In genomic region chr10:59895629-59896116, GRCh38 we compare ENCODE assay signal across 1 cellular context.
TF ChIP-seq lines count a peak whose summit lies in the region.

No MANE protein-coding gene starts in this region.

TF ChIP-seq in HepG2, 621 proteins besides CTCF, POLR2A, EP300 and RAD21 (continued from another document and continues in another):
- no peak for TF ChIP-seq ZNF607 (CRISPR knock-in tag; IDR thresholded peaks at IDR 0.05; ENCODE audit: borderline replicate concordance)
- TF ChIP-seq ZNF205 (CRISPR knock-in tag; IDR thresholded peaks at IDR 0.05) = peak; percentile 84; the same call in 1 of the 2 replicates
- TF ChIP-seq ZNF263 (CRISPR knock-in tag; IDR thresholded peaks at IDR 0.05) = no peak
- TF ChIP-seq, protein P1, sequence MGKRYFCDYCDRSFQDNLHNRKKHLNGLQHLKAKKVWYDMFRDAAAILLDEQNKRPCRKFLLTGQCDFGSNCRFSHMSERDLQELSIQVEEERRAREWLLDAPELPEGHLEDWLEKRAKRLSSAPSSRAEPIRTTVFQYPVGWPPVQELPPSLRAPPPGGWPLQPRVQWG (CRISPR knock-in tag; IDR thresholded peaks at IDR 0.05; ENCODE audit: borderline replicate concordance, low read depth) = no peak
- no peak for TF ChIP-seq KAT7 (CRISPR knock-in tag; IDR thresholded peaks at IDR 0.05; ENCODE audit: borderline replicate concordance)
- TF ChIP-seq, protein P2, sequence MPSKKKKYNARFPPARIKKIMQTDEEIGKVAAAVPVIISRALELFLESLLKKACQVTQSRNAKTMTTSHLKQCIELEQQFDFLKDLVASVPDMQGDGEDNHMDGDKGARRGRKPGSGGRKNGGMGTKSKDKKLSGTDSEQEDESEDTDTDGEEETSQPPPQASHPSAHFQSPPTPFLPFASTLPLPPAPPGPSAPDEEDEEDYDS (CRISPR knock-in tag; IDR thresholded peaks at IDR 0.05) = peak; percentile 42; the same call in 1 of the 2 replicates
- TF ChIP-seq GLMP (CRISPR knock-in tag; IDR thresholded peaks at IDR 0.05; ENCODE audit: borderline replicate concordance) = no peak
- peak; percentile 41 for TF ChIP-seq ASH2L (IDR thresholded peaks at IDR 0.05; ENCODE audit: insufficient read length, low read depth, low read length)
- peak; percentile 83 for TF ChIP-seq GATAD2A (CRISPR knock-in tag; IDR thresholded peaks at IDR 0.05)
- TF ChIP-seq, protein P3, sequence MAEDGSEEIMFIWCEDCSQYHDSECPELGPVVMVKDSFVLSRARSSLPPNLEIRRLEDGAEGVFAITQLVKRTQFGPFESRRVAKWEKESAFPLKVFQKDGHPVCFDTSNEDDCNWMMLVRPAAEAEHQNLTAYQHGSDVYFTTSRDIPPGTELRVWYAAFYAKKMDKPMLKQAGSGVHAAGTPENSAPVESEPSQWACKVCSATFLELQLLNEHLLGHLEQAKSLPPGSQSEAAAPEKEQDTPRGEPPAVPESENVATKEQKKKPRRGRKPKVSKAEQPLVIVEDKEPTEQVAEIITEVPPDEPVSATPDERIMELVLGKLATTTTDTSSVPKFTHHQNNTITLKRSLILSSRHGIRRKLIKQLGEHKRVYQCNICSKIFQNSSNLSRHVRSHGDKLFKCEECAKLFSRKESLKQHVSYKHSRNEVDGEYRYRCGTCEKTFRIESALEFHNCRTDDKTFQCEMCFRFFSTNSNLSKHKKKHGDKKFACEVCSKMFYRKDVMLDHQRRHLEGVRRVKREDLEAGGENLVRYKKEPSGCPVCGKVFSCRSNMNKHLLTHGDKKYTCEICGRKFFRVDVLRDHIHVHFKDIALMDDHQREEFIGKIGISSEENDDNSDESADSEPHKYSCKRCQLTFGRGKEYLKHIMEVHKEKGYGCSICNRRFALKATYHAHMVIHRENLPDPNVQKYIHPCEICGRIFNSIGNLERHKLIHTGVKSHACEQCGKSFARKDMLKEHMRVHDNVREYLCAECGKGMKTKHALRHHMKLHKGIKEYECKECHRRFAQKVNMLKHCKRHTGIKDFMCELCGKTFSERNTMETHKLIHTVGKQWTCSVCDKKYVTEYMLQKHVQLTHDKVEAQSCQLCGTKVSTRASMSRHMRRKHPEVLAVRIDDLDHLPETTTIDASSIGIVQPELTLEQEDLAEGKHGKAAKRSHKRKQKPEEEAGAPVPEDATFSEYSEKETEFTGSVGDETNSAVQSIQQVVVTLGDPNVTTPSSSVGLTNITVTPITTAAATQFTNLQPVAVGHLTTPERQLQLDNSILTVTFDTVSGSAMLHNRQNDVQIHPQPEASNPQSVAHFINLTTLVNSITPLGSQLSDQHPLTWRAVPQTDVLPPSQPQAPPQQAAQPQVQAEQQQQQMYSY (CRISPR knock-in tag; IDR thresholded peaks at IDR 0.05) = no peak
- no peak for TF ChIP-seq ZNF776 (CRISPR knock-in tag; IDR thresholded peaks at IDR 0.05)
- 0 out of 2 replicates have a peak, but pooled peaks have one; percentile 22 for TF ChIP-seq CEBPG (CRISPR knock-in tag; IDR thresholded peaks at IDR 0.05)
- TF ChIP-seq ERF (CRISPR knock-in tag; IDR thresholded peaks at IDR 0.05) = peak; percentile 50; the same call in 1 of the 2 replicates
- no peak for TF ChIP-seq MTF2 (CRISPR knock-in tag; IDR thresholded peaks at IDR 0.05; ENCODE audit: borderline replicate concordance)
- no peak; the same call in 1 of the 2 replicates for TF ChIP-seq MIER3 (CRISPR knock-in tag; IDR thresholded peaks at IDR 0.05; ENCODE audit: borderline replicate concordance)
- peak; percentile 67; the same call in 1 of the 3 replicates for TF ChIP-seq MXI1 (IDR thresholded peaks at IDR 0.05; ENCODE audit: borderline replicate concordance, low read depth, low read length)
- TF ChIP-seq, protein P4, sequence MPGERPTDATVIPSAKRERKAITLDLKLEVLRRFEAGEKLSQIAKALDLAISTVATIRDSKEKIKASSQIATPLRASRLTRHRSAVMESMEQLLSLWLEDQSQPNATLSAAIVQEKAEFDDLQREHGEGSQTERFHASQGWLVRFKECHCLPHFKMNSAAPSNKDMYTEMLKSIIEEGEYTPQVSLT (CRISPR knock-in tag; IDR thresholded peaks at IDR 0.05; ENCODE audit: borderline replicate concordance, low read depth) = no peak
- peak; percentile 66 for TF ChIP-seq HOXA3 (CRISPR knock-in tag; IDR thresholded peaks at IDR 0.05)
- TF ChIP-seq, protein P5, sequence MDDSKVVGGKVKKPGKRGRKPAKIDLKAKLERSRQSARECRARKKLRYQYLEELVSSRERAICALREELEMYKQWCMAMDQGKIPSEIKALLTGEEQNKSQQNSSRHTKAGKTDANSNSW (CRISPR knock-in tag; IDR thresholded peaks at IDR 0.05; ENCODE audit: borderline replicate concordance) = no peak
- no peak for TF ChIP-seq ZNF597 (CRISPR knock-in tag; IDR thresholded peaks at IDR 0.05)
- TF ChIP-seq HDAC6 (IDR thresholded peaks at IDR 0.05; ENCODE audit: low read depth, low read length) = no peak
- peak; percentile 67; the same call in 1 of the 2 replicates for TF ChIP-seq IRF2 (CRISPR knock-in tag; IDR thresholded peaks at IDR 0.05)
- peak; percentile 26; the same call in 1 of the 2 replicates for TF ChIP-seq CBX5 (CRISPR knock-in tag; IDR thresholded peaks at IDR 0.05; ENCODE audit: borderline replicate concordance)
- TF ChIP-seq, protein P6, sequence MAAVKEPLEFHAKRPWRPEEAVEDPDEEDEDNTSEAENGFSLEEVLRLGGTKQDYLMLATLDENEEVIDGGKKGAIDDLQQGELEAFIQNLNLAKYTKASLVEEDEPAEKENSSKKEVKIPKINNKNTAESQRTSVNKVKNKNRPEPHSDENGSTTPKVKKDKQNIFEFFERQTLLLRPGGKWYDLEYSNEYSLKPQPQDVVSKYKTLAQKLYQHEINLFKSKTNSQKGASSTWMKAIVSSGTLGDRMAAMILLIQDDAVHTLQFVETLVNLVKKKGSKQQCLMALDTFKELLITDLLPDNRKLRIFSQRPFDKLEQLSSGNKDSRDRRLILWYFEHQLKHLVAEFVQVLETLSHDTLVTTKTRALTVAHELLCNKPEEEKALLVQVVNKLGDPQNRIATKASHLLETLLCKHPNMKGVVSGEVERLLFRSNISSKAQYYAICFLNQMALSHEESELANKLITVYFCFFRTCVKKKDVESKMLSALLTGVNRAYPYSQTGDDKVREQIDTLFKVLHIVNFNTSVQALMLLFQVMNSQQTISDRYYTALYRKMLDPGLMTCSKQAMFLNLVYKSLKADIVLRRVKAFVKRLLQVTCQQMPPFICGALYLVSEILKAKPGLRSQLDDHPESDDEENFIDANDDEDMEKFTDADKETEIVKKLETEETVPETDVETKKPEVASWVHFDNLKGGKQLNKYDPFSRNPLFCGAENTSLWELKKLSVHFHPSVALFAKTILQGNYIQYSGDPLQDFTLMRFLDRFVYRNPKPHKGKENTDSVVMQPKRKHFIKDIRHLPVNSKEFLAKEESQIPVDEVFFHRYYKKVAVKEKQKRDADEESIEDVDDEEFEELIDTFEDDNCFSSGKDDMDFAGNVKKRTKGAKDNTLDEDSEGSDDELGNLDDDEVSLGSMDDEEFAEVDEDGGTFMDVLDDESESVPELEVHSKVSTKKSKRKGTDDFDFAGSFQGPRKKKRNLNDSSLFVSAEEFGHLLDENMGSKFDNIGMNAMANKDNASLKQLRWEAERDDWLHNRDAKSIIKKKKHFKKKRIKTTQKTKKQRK (IDR thresholded peaks at IDR 0.05; ENCODE audit: low read length) = no peak
- no peak for TF ChIP-seq SMC3 (IDR thresholded peaks at IDR 0.05; ENCODE audit: low read length)
- TF ChIP-seq TCF7 (IDR thresholded peaks at IDR 0.05; ENCODE audit: low read depth) = peak; percentile 30; the same call in 1 of the 2 replicates
- TF ChIP-seq CCAR2 (optimal IDR thresholded peaks at IDR 0.05; ENCODE audit: low read depth, low read length) = no peak
- TF ChIP-seq KDM2A (CRISPR knock-in tag; IDR thresholded peaks at IDR 0.05; ENCODE audit: borderline replicate concordance, low read depth) = no peak
- TF ChIP-seq FOXA1 (IDR thresholded peaks at IDR 0.05) = no peak
- peak; percentile 92 for TF ChIP-seq FOXA1 (CRISPR knock-in tag; IDR thresholded peaks at IDR 0.05)
- TF ChIP-seq HCFC1 (IDR thresholded peaks at IDR 0.05; ENCODE audit: low read depth, low read length) = no peak
- no peak for TF ChIP-seq FOXK2 (IDR thresholded peaks at IDR 0.05)
- TF ChIP-seq, protein P7, sequence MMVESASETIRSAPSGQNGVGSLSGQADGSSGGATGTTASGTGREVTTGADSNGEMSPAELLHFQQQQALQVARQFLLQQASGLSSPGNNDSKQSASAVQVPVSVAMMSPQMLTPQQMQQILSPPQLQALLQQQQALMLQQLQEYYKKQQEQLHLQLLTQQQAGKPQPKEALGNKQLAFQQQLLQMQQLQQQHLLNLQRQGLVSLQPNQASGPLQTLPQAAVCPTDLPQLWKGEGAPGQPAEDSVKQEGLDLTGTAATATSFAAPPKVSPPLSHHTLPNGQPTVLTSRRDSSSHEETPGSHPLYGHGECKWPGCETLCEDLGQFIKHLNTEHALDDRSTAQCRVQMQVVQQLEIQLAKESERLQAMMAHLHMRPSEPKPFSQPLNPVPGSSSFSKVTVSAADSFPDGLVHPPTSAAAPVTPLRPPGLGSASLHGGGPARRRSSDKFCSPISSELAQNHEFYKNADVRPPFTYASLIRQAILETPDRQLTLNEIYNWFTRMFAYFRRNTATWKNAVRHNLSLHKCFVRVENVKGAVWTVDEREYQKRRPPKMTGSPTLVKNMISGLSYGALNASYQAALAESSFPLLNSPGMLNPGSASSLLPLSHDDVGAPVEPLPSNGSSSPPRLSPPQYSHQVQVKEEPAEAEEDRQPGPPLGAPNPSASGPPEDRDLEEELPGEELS (CRISPR knock-in tag; IDR thresholded peaks at IDR 0.05) = peak; percentile 76
- no peak for TF ChIP-seq ZNF703 (CRISPR knock-in tag; IDR thresholded peaks at IDR 0.05; ENCODE audit: borderline replicate concordance)
- TF ChIP-seq, protein P8, sequence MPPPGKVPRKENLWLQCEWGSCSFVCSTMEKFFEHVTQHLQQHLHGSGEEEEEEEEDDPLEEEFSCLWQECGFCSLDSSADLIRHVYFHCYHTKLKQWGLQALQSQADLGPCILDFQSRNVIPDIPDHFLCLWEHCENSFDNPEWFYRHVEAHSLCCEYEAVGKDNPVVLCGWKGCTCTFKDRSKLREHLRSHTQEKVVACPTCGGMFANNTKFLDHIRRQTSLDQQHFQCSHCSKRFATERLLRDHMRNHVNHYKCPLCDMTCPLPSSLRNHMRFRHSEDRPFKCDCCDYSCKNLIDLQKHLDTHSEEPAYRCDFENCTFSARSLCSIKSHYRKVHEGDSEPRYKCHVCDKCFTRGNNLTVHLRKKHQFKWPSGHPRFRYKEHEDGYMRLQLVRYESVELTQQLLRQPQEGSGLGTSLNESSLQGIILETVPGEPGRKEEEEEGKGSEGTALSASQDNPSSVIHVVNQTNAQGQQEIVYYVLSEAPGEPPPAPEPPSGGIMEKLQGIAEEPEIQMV (CRISPR knock-in tag; IDR thresholded peaks at IDR 0.05; ENCODE audit: low read depth) = no peak
- no peak for TF ChIP-seq THYN1 (CRISPR knock-in tag; IDR thresholded peaks at IDR 0.05; ENCODE audit: borderline replicate concordance, low read depth)
- TF ChIP-seq HOXD1 (CRISPR knock-in tag; IDR thresholded peaks at IDR 0.05) = no peak
- no peak for TF ChIP-seq ZNF510 (CRISPR knock-in tag; IDR thresholded peaks at IDR 0.05; ENCODE audit: low read depth)
- no peak for TF ChIP-seq KDM6A (CRISPR knock-in tag; IDR thresholded peaks at IDR 0.05; ENCODE audit: low read depth)
- TF ChIP-seq YEATS4 (CRISPR knock-in tag; IDR thresholded peaks at IDR 0.05; ENCODE audit: borderline replicate concordance) = no peak; the same call in 1 of the 2 replicates
- peak; percentile 69; the same call in 1 of the 2 replicates for TF ChIP-seq SOX5 (CRISPR knock-in tag; IDR thresholded peaks at IDR 0.05; ENCODE audit: borderline replicate concordance)
- no peak for TF ChIP-seq PAWR (CRISPR knock-in tag; IDR thresholded peaks at IDR 0.05; ENCODE audit: borderline replicate concordance)
- TF ChIP-seq TCF7L2 (IDR thresholded peaks at IDR 0.05; ENCODE audit: low read depth, low read length) = no peak
- peak; percentile 87 for TF ChIP-seq RARA (CRISPR knock-in tag; IDR thresholded peaks at IDR 0.05)
- peak; percentile 62 for TF ChIP-seq HDAC1 (CRISPR knock-in tag; IDR thresholded peaks at IDR 0.05)
- no peak for TF ChIP-seq BRF2 (CRISPR knock-in tag; IDR thresholded peaks at IDR 0.05)
- TF ChIP-seq IRF9 (CRISPR knock-in tag; IDR thresholded peaks at IDR 0.05; ENCODE audit: borderline replicate concordance) = no peak
